ENCODE assay signal across 1 cellular context in genomic region chr2:118705032-118705431, GRCh38.
TF ChIP-seq lines count a peak whose summit lies in the region.

No MANE protein-coding gene starts in this region.

TF ChIP-seq in K562, 482 proteins besides CTCF, POLR2A, EP300 and RAD21:
- TF ChIP-seq SMAD3 (CRISPR knock-in tag; conservative IDR thresholded peaks at IDR 0.05) = no peak
- no peak for TF ChIP-seq XRCC5 (IDR thresholded peaks at IDR 0.05; ENCODE audit: low read depth, low read length)
- 0 out of 2 replicates have a peak, but pooled peaks have one; percentile 18 for TF ChIP-seq FOSL1 (tag; conservative IDR thresholded peaks at IDR 0.05)
